Comparison of ENCODE assay signal across 1 cellular context in genomic region chr1:107251839-107252238, GRCh38.
TF ChIP-seq lines count a peak whose summit lies in the region.

No MANE protein-coding gene starts in this region.

TF ChIP-seq in H1, 55 proteins besides CTCF, POLR2A, EP300 and RAD21:
- TF ChIP-seq SIN3A (conservative IDR thresholded peaks at IDR 0.05 in 1 of 2, IDR thresholded peaks at IDR 0.05 in 1 of 2; ENCODE audit: low read depth in 1 of 2, low read length in 2 of 2) (no peak), ASH2L (IDR thresholded peaks at IDR 0.05; ENCODE audit: low read length) (no peak), SRF (IDR thresholded peaks at IDR 0.05; ENCODE audit: low read depth, low read length) (no peak), GTF2F1 (IDR thresholded peaks at IDR 0.05; ENCODE audit: borderline replicate concordance, low read depth, low read length) (no peak), BCL11A (IDR thresholded peaks at IDR 0.05; ENCODE audit: low read depth in 2 of 2, low read length in 2 of 2) (no peak), POU5F1 (IDR thresholded peaks at IDR 0.05; ENCODE audit: low read depth, low read length) (no peak), HDAC2 (IDR thresholded peaks at IDR 0.05; ENCODE audit: borderline replicate concordance in 1 of 2, low read depth in 2 of 2, low read length in 2 of 2) (no peak), BRCA1 (IDR thresholded peaks at IDR 0.05; ENCODE audit: low read depth, low read length) (no peak), SP4 (IDR thresholded peaks at IDR 0.05; ENCODE audit: low read length) (no peak)
- TF ChIP-seq, protein P1, sequence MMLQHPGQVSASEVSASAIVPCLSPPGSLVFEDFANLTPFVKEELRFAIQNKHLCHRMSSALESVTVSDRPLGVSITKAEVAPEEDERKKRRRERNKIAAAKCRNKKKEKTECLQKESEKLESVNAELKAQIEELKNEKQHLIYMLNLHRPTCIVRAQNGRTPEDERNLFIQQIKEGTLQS (IDR thresholded peaks at IDR 0.05; ENCODE audit: insufficient read depth, low read depth, low read length), result no peak
